In genomic region chr10:71293446-71294090, GRCh38 we compare ENCODE assay signal across 22 cellular contexts. TPM values are rescaled to one million over a fixed set of nuclear protein-coding genes. Genes with fewer than 3 reads are reported as not detected.
DNase-seq lines count a peak whose midpoint lies in the region; ATAC-seq, FAIRE-seq and TF ChIP-seq lines count a peak whose summit lies in the region.
"Had no signal": no experiment of that assay in that cellular context is flagged by ENCODE, and none has a peak within 500 bp of the region (broad histone marks: within the 10 kb centered on the region; RNA-seq: fewer than 3 reads in every experiment).

No MANE protein-coding gene starts in this region.

- H3K27me3 ChIP-seq in right lobe of liver, result no peaks in the 10 kb centered on the region
- peaks cover 2 to 17% of the 10 kb centered on the region in 2 experiments; a peak in 3 of 5 replicates for H3K27me3 ChIP-seq in HepG2 (ENCODE audit: control insufficient read depth in 1 of 2, insufficient read depth in 2 of 2, low read length in 2 of 2)
- H3K27me3 ChIP-seq in hepatocyte, result no peaks in the 10 kb centered on the region
- no peaks in the 10 kb centered on the region for H3K27me3 ChIP-seq in tibial artery

- no peak overlapping the region for H3K4me3 Mint-ChIP-seq in nephron progenitor cell
- H3K4me3 Mint-ChIP-seq: activated B cell treated with CpG ODN at 0.5 μM for 24 hours; activated CD4-positive, alpha-beta memory T cell treated with anti-CD3 and anti-CD28 coated beads, Interleukin-2, amount 10 ng/mL, durations not matched to agents 7 days and 5 days; CD8-positive, alpha-beta T cell; central memory CD8-positive, alpha-beta T cell; memory B cell; natural killer cell treated with Interleukin-12 subunit alpha and Interleukin-12 subunit beta and Interleukin-15 and Interleukin-18, amount 100 ng/mL, for 72 hours had no signal

- H3K4me3 ChIP-seq in right lobe of liver (no peak overlapping the region), HepG2 (replicated peaks in 1 of 3; ENCODE audit: insufficient read depth in 1 of 3, low read depth in 2 of 3, low read length in 3 of 3) (no peak overlapping the region), hepatocyte (no peak overlapping the region), tibial artery (no peak overlapping the region)
- H3K4me3 ChIP-seq: psoas muscle had no signal

- in situ Hi-C loops in HepG2 (cut with HindIII; ENCODE audit: extremely low pct_ligation_motif_present, low pct_unique_long_range_greater_than_20kb), result no loop called here

- no peak overlapping the region for H3K9ac ChIP-seq in HepG2 (ENCODE audit: insufficient read depth, low read depth, low read length)

- H3K36me3 ChIP-seq in right lobe of liver, result no peaks in the 10 kb centered on the region
- H3K36me3 ChIP-seq in HepG2 (replicated peaks in 1 of 2; ENCODE audit: control insufficient read depth in 1 of 2, insufficient read depth in 2 of 2, low read length in 2 of 2), result no peaks in the 10 kb centered on the region
- H3K36me3 ChIP-seq in hepatocyte (replicated peaks; ENCODE audit: insufficient read depth, low read depth), result no peaks in the 10 kb centered on the region
- peaks cover 0 to 66% (median 41%) of the 10 kb centered on the region in 3 donors for H3K36me3 ChIP-seq in tibial artery

- WGBS in right lobe of liver (ENCODE audit: insufficient coverage, low coverage, low lambda C conversion rate, missing lambda C conversion rate), result 100% methylated on average over 1 of the region's 19 CpGs
- 59% methylated on average over 13 of the region's 19 CpGs for WGBS in HepG2 (ENCODE audit: low lambda C conversion rate)
- WGBS in hepatocyte (ENCODE audit: low lambda C conversion rate, missing lambda C conversion rate), result 93% methylated on average over 19 of the region's 19 CpGs

- no peak overlapping the region for H2AFZ ChIP-seq in HepG2 (ENCODE audit: low read length)
- H2AFZ ChIP-seq in hepatocyte, result no peak overlapping the region

- intact Hi-C loops in right lobe of liver (cut with DNase I) (no loop called here), HepG2 (cut with micrococcal nuclease; ENCODE audit: unreplicated experiment) (no loop called here), head of caudate nucleus (cut with DNase I) (no loop called here), tibial artery (cut with DNase I; ENCODE audit: low total_unique reads) (no loop called here)

- H3K9me3 ChIP-seq in right lobe of liver (no peaks in the 10 kb centered on the region), HepG2 (ENCODE audit: low read length) (no peaks in the 10 kb centered on the region), hepatocyte (ENCODE audit: low read depth) (no peaks in the 10 kb centered on the region), tibial artery (no peaks in the 10 kb centered on the region)
- H3K9me3 ChIP-seq: psoas muscle had no signal

- DNase-seq in right lobe of liver (peak in 1 of 3 donors; percentile 60), HepG2 (ENCODE audit: low spot score) (no peak), nephron progenitor cell (no peak), head of caudate nucleus (no peak), NCI-H774 (lab: John Stamatoyannopoulos, UW) (no peak), hepatocyte (ENCODE audit: low spot score) (no peak), tibial artery (no peak)
- DNase-seq: activated B cell treated with CpG ODN at 0.5 μM for 24 hours; activated CD4-positive, alpha-beta memory T cell treated with anti-CD3 and anti-CD28 coated beads, Interleukin-2, amount 10 ng/mL, durations not matched to agents 7 days and 5 days; activated naive CD4-positive, alpha-beta T cell; CD8-positive, alpha-beta T cell; DND-41; KBM-7; MV-4-11; NCI-H2029 treated with DMSO at 0.1 percent for 48 hours; PC-3; stimulated activated CD4-positive, alpha-beta T cell treated with anti-CD3 and anti-CD28 coated beads, Interleukin-4, amount 100 ng/mL, for 24 hours had no signal

- CTCF ChIA-PET in HepG2 (lab: Yijun Ruan, JAX; ENCODE audit: low intra/inter-chr PET ratio, low total read pairs), result no interaction called here

- no peak for FAIRE-seq in HepG2 (lab: Jason Lieb, UNC)

- no peak for TF ChIP-seq CTCF in right lobe of liver (IDR thresholded peaks at IDR 0.05)
- TF ChIP-seq CTCF in HepG2 (CRISPR knock-in tag; IDR thresholded peaks at IDR 0.05), result no peak
- no peak for TF ChIP-seq CTCF in nephron progenitor cell (IDR thresholded peaks at IDR 0.05)
- no peak for TF ChIP-seq CTCF in hepatocyte (IDR thresholded peaks at IDR 0.05; ENCODE audit: poor library complexity)
- TF ChIP-seq CTCF in tibial artery (IDR thresholded peaks at IDR 0.05), result no peak

- H3K4me2 ChIP-seq in HepG2 (ENCODE audit: low read depth, low read length) (no peak overlapping the region), hepatocyte (no peak overlapping the region)

- H3K4me1 ChIP-seq in right lobe of liver (peaks cover 0 to 50% (median 14%) of the 10 kb centered on the region in 4 donors), HepG2 (ENCODE audit: insufficient read depth, low read length) (peaks cover 26% of the 10 kb centered on the region), hepatocyte (ENCODE audit: insufficient read depth) (peaks cover 8% of the 10 kb centered on the region), tibial artery (peaks cover 0 to 14% (median 4%) of the 10 kb centered on the region in 4 donors)
- H3K4me1 ChIP-seq: psoas muscle had no signal

- ATAC-seq in right lobe of liver, result peak in 3 of 4 donors; percentile 3 to 4 (median 4)
- no peak for ATAC-seq in HepG2
- peak; percentile 83 for ATAC-seq in esophagus mucosa
- ATAC-seq: CD8-positive, alpha-beta T cell; natural killer cell treated with Interleukin-12 subunit alpha and Interleukin-12 subunit beta and Interleukin-15 and Interleukin-18, amount 100 ng/mL, for 72 hours; PC-3 had no signal

- peaks cover 72% of the 10 kb centered on the region for H3K36me3 Mint-ChIP-seq in nephron progenitor cell (ENCODE audit: low read depth)
- H3K36me3 Mint-ChIP-seq: CD8-positive, alpha-beta T cell; memory B cell; natural killer cell treated with Interleukin-12 subunit alpha and Interleukin-12 subunit beta and Interleukin-15 and Interleukin-18, amount 100 ng/mL, for 72 hours had no signal

- TF ChIP-seq RAD21 in HepG2 (CRISPR knock-in tag; IDR thresholded peaks at IDR 0.05), result no peak

- peak overlapping the region; percentile 78 for H3K27ac Mint-ChIP-seq in nephron progenitor cell
- H3K27ac Mint-ChIP-seq: activated B cell treated with CpG ODN at 0.5 μM for 24 hours; activated CD4-positive, alpha-beta memory T cell treated with anti-CD3 and anti-CD28 coated beads, Interleukin-2, amount 10 ng/mL, durations not matched to agents 7 days and 5 days; CD8-positive, alpha-beta T cell; memory B cell; natural killer cell treated with Interleukin-12 subunit alpha and Interleukin-12 subunit beta and Interleukin-15 and Interleukin-18, amount 100 ng/mL, for 72 hours had no signal

- peak overlapping the region in 1 of 3 donors; percentile 61 for H3K27ac ChIP-seq in right lobe of liver
- no peak overlapping the region for H3K27ac ChIP-seq in HepG2 (ENCODE audit: extremely low read length, insufficient read depth, low read length)
- H3K27ac ChIP-seq in hepatocyte, result no peak overlapping the region
- no peak overlapping the region for H3K27ac ChIP-seq in tibial artery
- H3K27ac ChIP-seq: psoas muscle had no signal

- no peak for TF ChIP-seq EP300 in HepG2 (IDR thresholded peaks at IDR 0.05; ENCODE audit: low read depth in 2 of 2, low read length in 2 of 2)
- TF ChIP-seq EP300 in HepG2 (CRISPR knock-in tag; IDR thresholded peaks at IDR 0.05; ENCODE audit: borderline replicate concordance), result no peak

- POLR2A ChIA-PET in HepG2 (lab: Yijun Ruan, JAX), result interaction anchor here (1.0 to 1.1 kb wide), 2 partner anchors 25 to 345 kb away, joined by 3 read pairs; partner anchors contain the start of gene SLC29A3

- no peaks in the 10 kb centered on the region for H3K9me3 Mint-ChIP-seq in nephron progenitor cell
- H3K9me3 Mint-ChIP-seq: activated B cell treated with CpG ODN at 0.5 μM for 24 hours; activated CD4-positive, alpha-beta memory T cell treated with anti-CD3 and anti-CD28 coated beads, Interleukin-2, amount 10 ng/mL, durations not matched to agents 7 days and 5 days; CD8-positive, alpha-beta T cell; central memory CD8-positive, alpha-beta T cell; memory B cell; natural killer cell treated with Interleukin-12 subunit alpha and Interleukin-12 subunit beta and Interleukin-15 and Interleukin-18, amount 100 ng/mL, for 72 hours had no signal

- TF ChIP-seq POLR2A in right lobe of liver (IDR thresholded peaks at IDR 0.05), result no peak
- no peak for TF ChIP-seq POLR2A in HepG2 (IDR thresholded peaks at IDR 0.05; ENCODE audit: insufficient read depth in 1 of 2, low read depth in 2 of 2, low read length in 2 of 2)

- no TSS peak for BruUV-seq in HepG2 (replicated peaks; lab: Mats Ljungman, UMichigan)

- no peaks in the 10 kb centered on the region for H4K20me1 ChIP-seq in HepG2 (ENCODE audit: insufficient read depth, low read length)
- H4K20me1 ChIP-seq in hepatocyte (ENCODE audit: insufficient read depth, poor library complexity, severe bottlenecking), result no peaks in the 10 kb centered on the region

- H3K79me2 ChIP-seq in HepG2 (ENCODE audit: insufficient read depth, low read length) (no peaks in the 10 kb centered on the region), hepatocyte (no peaks in the 10 kb centered on the region)

- no peaks in the 10 kb centered on the region for H3K4me1 Mint-ChIP-seq in nephron progenitor cell
- H3K4me1 Mint-ChIP-seq: activated CD4-positive, alpha-beta memory T cell treated with anti-CD3 and anti-CD28 coated beads, Interleukin-2, amount 10 ng/mL, durations not matched to agents 7 days and 5 days; central memory CD8-positive, alpha-beta T cell had no signal

- no peaks in the 10 kb centered on the region for H3K9me2 ChIP-seq in hepatocyte (replicated peaks; ENCODE audit: insufficient read depth)

- H3K27me3 Mint-ChIP-seq in nephron progenitor cell (ENCODE audit: low read depth, poor library complexity), result peaks cover 2% of the 10 kb centered on the region
- H3K27me3 Mint-ChIP-seq: activated CD4-positive, alpha-beta memory T cell treated with anti-CD3 and anti-CD28 coated beads, Interleukin-2, amount 10 ng/mL, durations not matched to agents 7 days and 5 days had no signal

RNA-seq across cellular contexts. Expression of gene SLC29A3, which starts 25.5 kb away (rescaled TPM):
- total RNA-seq in right lobe of liver, result 10 to 100 TPM in 2 of 6 experiments, 1 to 10 TPM in 4; 5.7 to 17.4 (median 7.7) TPM
- total RNA-seq in HepG2 (2016; rRNA removed; fragmentation: Illumina TruSeq; extraction: Trizol), result 5.3 and 8.6 TPM in 2 replicates
- 3.3 and 4.1 TPM in 2 replicates for total RNA-seq in HepG2 (2016; cell fraction: cytosol; rRNA removed; fragmentation: Illumina TruSeq; extraction: Trizol; ENCODE audit: low read depth)
- 5.0 and 9.4 TPM in 2 replicates for total RNA-seq in HepG2 (2016; cell fraction: insoluble cytoplasmic fraction; rRNA removed; fragmentation: Illumina TruSeq; extraction: Trizol)
- 6.3 and 7.6 TPM in 2 replicates for total RNA-seq in HepG2 (2016; cell fraction: membrane; rRNA removed; fragmentation: Illumina TruSeq; extraction: Trizol)
- total RNA-seq in HepG2 (2016; cell fraction: nucleus; rRNA removed; fragmentation: Illumina TruSeq; extraction: Trizol), result 9.6 and 10.1 TPM in 2 replicates
- 11.8 and 14.4 TPM in 2 replicates for polyA plus RNA-seq in HepG2 (2011; rRNA removed)
- 11.4 and 13.2 TPM in 2 replicates for polyA plus RNA-seq in HepG2 (2011; cell fraction: cytosol; rRNA removed)
- polyA plus RNA-seq in HepG2 (2011; cell fraction: nucleus; rRNA removed), result 10.9 and 11.3 TPM in 2 replicates
- 13.5 and 17.5 TPM in 2 replicates for polyA plus RNA-seq in HepG2 (2012)
- polyA plus RNA-seq in HepG2 (2016; cell fraction: cytosol; fragmentation: Illumina TruSeq; extraction: Trizol; ENCODE audit: low read depth), result 5.1 and 5.8 TPM in 2 replicates
- polyA plus RNA-seq in HepG2 (2016; cell fraction: insoluble cytoplasmic fraction; fragmentation: Illumina TruSeq; extraction: Trizol; ENCODE audit: low read depth), result 6.5 and 10.2 TPM in 2 replicates
- polyA plus RNA-seq in HepG2 (2016; cell fraction: membrane; fragmentation: Illumina TruSeq; extraction: Trizol; ENCODE audit: low read depth), result 8.9 and 9.6 TPM in 2 replicates
- 19.0 and 21.6 TPM in 2 replicates for polyA plus RNA-seq in HepG2 (2016; cell fraction: nucleus; fragmentation: Illumina TruSeq; extraction: Trizol; ENCODE audit: insufficient read depth, low read depth)
- polyA minus RNA-seq in HepG2 (2011; rRNA and poly(A)+ RNA removed; ENCODE audit: low replicate concordance), result 18.5 and 33.8 TPM in 2 replicates
- polyA minus RNA-seq in HepG2 (2011; cell fraction: cytosol; rRNA and poly(A)+ RNA removed), result 8.6 and 10.2 TPM in 2 replicates
- 11.1 and 12.4 TPM in 2 replicates for polyA minus RNA-seq in HepG2 (2011; cell fraction: nucleus; rRNA and poly(A)+ RNA removed)
- 0.92 TPM for total RNA-seq in esophagus mucosa
- 8.4 and 11.4 TPM in 2 replicates for total RNA-seq in hepatocyte
- polyA plus RNA-seq in hepatocyte, result 11.3 and 12.0 TPM in 2 replicates
